1 cellular context compared by ENCODE assay signal in genomic region chr11:61739966-61740365, GRCh38.
A peak's percentile ranks its signal among the peaks of the same experiment; 100 is the strongest.
TF ChIP-seq lines count a peak whose summit lies in the region.

No MANE protein-coding gene starts in this region.

TF ChIP-seq in H1, 55 proteins besides CTCF, POLR2A, EP300 and RAD21:
- TF ChIP-seq MAX (IDR thresholded peaks at IDR 0.05) (peak; percentile 32; the same call in 1 of the 2 replicates), EGR1 (IDR thresholded peaks at IDR 0.05; ENCODE audit: borderline replicate concordance, low read depth, low read length) (no peak), CBX5 (IDR thresholded peaks at IDR 0.05; ENCODE audit: low read depth, low read length) (no peak)
